12 cellular contexts compared by ENCODE assay signal in genomic region chr10:3036155-3036554, GRCh38. TPM values are rescaled to one million over a fixed set of nuclear protein-coding genes. Genes with fewer than 3 reads are reported as not detected.
DNase-seq lines count a peak whose midpoint lies in the region; ATAC-seq and TF ChIP-seq lines count a peak whose summit lies in the region.
"Had no signal": no experiment of that assay in that cellular context is flagged by ENCODE, and none has a peak within 500 bp of the region (broad histone marks: within the 10 kb centered on the region; RNA-seq: fewer than 3 reads in every experiment).

No MANE protein-coding gene starts in this region.

- no peak overlapping the region for H3K9ac ChIP-seq in SK-N-SH

- H3K9me2 ChIP-seq in SK-N-SH: no peaks in the 10 kb centered on the region

- no peak overlapping the region for H3K27ac ChIP-seq in SK-N-SH (ENCODE audit: low read depth in 2 of 2, low read length in 1 of 2)
- H3K27ac ChIP-seq in transverse colon: no peak overlapping the region
- H3K27ac ChIP-seq: breast epithelium, heart left ventricle had no signal

- DNase-seq in T-helper 17 cell: no peak
- no peak for DNase-seq in G401 (ENCODE audit: low spot score)
- DNase-seq in SK-N-SH: no peak
- no peak for DNase-seq in 8988T
- DNase-seq in transverse colon: no peak
- DNase-seq: EL, heart left ventricle had no signal

- POLR2A ChIA-PET in SK-N-SH (lab: Yijun Ruan, JAX): no interaction called here

- TF ChIP-seq EP300 in SK-N-SH (IDR thresholded peaks at IDR 0.05; ENCODE audit: borderline replicate concordance in 1 of 2, low read depth in 1 of 2, low read length in 1 of 2) (no peak), transverse colon (IDR thresholded peaks at IDR 0.05; ENCODE audit: low read depth) (no peak)

- no peaks in the 10 kb centered on the region; the same call in 1 of the 2 replicates for H3K27me3 ChIP-seq in SK-N-SH (ENCODE audit: insufficient read depth)
- H3K27me3 ChIP-seq in transverse colon: no peaks in the 10 kb centered on the region
- H3K27me3 ChIP-seq: breast epithelium had no signal

- intact Hi-C loops in transverse colon (cut with DNase I; ENCODE audit: low total_unique reads): no loop called here

- H3K4me1 ChIP-seq in SK-N-SH (ENCODE audit: control insufficient read depth in 1 of 2, insufficient read depth in 2 of 2, low read depth in 1 of 2, low read length in 1 of 2): no peaks in the 10 kb centered on the region
- H3K4me1 ChIP-seq in transverse colon: no peaks in the 10 kb centered on the region
- H3K4me1 ChIP-seq: breast epithelium had no signal

- in situ Hi-C loops in G401 (cut with HindIII; ENCODE audit: low sequenced_read_pairs): no loop called here
- in situ Hi-C loops in transverse colon (cut with MboI; ENCODE audit: low pct_ligation_motif_present in 1 of 4, low pct_unique_long_range_greater_than_20kb in 1 of 4, low sequenced_read_pairs in 3 of 4): loop anchor here in 1 of 4 donors (25.0 kb wide), 1 partner anchor 99 kb away; no protein-coding TSS in a partner anchor

- ATAC-seq in GM18508 (IDR thresholded peaks at IDR 0.05; ENCODE audit: insufficient read depth, unreplicated experiment) (peak; percentile 94), GM21390 (IDR thresholded peaks at IDR 0.05; ENCODE audit: unreplicated experiment) (peak; percentile 99), HG03135 (IDR thresholded peaks at IDR 0.05; ENCODE audit: unreplicated experiment) (peak; percentile 97), T-helper 17 cell (peak; percentile 36)

- H3K36me3 ChIP-seq in SK-N-SH (replicated peaks in 1 of 2; ENCODE audit: control insufficient read depth in 1 of 2, insufficient read depth in 2 of 2, low read length in 1 of 2): no peaks in the 10 kb centered on the region
- H3K36me3 ChIP-seq in transverse colon: no peaks in the 10 kb centered on the region
- H3K36me3 ChIP-seq: breast epithelium, heart left ventricle had no signal

- H3K4me1 Mint-ChIP-seq in T-helper 17 cell: peaks cover 3% of the 10 kb centered on the region
- H3K4me1 Mint-ChIP-seq: nephron had no signal

- H3K79me2 ChIP-seq in SK-N-SH (ENCODE audit: insufficient read depth): no peaks in the 10 kb centered on the region

- H3K9me3 ChIP-seq in T-helper 17 cell (ENCODE audit: control insufficient read depth, low read length, poor library complexity, severe bottlenecking) (no peaks in the 10 kb centered on the region), SK-N-SH (no peaks in the 10 kb centered on the region), transverse colon (no peaks in the 10 kb centered on the region)
- H3K9me3 ChIP-seq: breast epithelium, heart left ventricle had no signal

- H4K20me1 ChIP-seq in SK-N-SH (ENCODE audit: insufficient read depth): no peaks in the 10 kb centered on the region

- H3K4me3 Mint-ChIP-seq in T-helper 17 cell: no peak overlapping the region
- H3K4me3 Mint-ChIP-seq: nephron had no signal

- no peak for TF ChIP-seq RAD21 in SK-N-SH (IDR thresholded peaks at IDR 0.05; ENCODE audit: low read length)

- no peaks in the 10 kb centered on the region for H3F3A ChIP-seq in SK-N-SH (replicated peaks; ENCODE audit: insufficient read depth)

- peaks cover 2% of the 10 kb centered on the region for H3K36me3 Mint-ChIP-seq in T-helper 17 cell (ENCODE audit: low read depth)

- no peak overlapping the region for H3K27ac Mint-ChIP-seq in T-helper 17 cell
- H3K27ac Mint-ChIP-seq: nephron had no signal

- H3K4me2 ChIP-seq in SK-N-SH: no peak overlapping the region

- CTCF ChIA-PET in SK-N-SH (lab: Yijun Ruan, JAX): interaction anchor here (1.5 to 1.6 kb wide), 2 partner anchors 104 to 108 kb away, joined by 5 read pairs; no protein-coding TSS in a partner anchor

- TF ChIP-seq CTCF in SK-N-SH (IDR thresholded peaks at IDR 0.05) (no peak), transverse colon (IDR thresholded peaks at IDR 0.05) (no peak)

- no peak overlapping the region for H2AFZ ChIP-seq in SK-N-SH (ENCODE audit: low read depth)

- H3K4me3 ChIP-seq in SK-N-SH (ENCODE audit: low read depth in 2 of 2, low read length in 1 of 2) (no peak overlapping the region), transverse colon (no peak overlapping the region)
- H3K4me3 ChIP-seq: breast epithelium, heart left ventricle had no signal

- peaks cover 54% of the 10 kb centered on the region for H3K27me3 Mint-ChIP-seq in T-helper 17 cell

- no peak for TF ChIP-seq POLR2A in transverse colon (IDR thresholded peaks at IDR 0.05)

- 51% methylated on average over 6 of the region's 6 CpGs for WGBS in SK-N-SH (ENCODE audit: low lambda C conversion rate)
- WGBS in transverse colon (ENCODE audit: low coverage in 1 of 2), 2 donors: 38 to 55% methylated on average over 6 of the region's 6 CpGs

TF ChIP-seq in SK-N-SH, 30 proteins besides CTCF, POLR2A, EP300 and RAD21:
- TF ChIP-seq EZH2phosphoT487 (IDR thresholded peaks at IDR 0.05; ENCODE audit: borderline replicate concordance, low read depth) (no peak), MXI1 (IDR thresholded peaks at IDR 0.05; ENCODE audit: low read depth, low read length) (no peak), RXRA (IDR thresholded peaks at IDR 0.05; ENCODE audit: borderline replicate concordance, low read depth) (no peak), RFX5 (IDR thresholded peaks at IDR 0.05; ENCODE audit: low read length) (no peak), USF1 (IDR thresholded peaks at IDR 0.05; ENCODE audit: borderline replicate concordance, low read depth) (no peak), NFIC (IDR thresholded peaks at IDR 0.05; ENCODE audit: borderline replicate concordance) (no peak), TCF12 (IDR thresholded peaks at IDR 0.05) (no peak), TAF1 (IDR thresholded peaks at IDR 0.05; ENCODE audit: borderline replicate concordance, low read depth, low read length) (no peak), FOXJ3 (CRISPR knock-in tag; IDR thresholded peaks at IDR 0.05) (no peak)
- TF ChIP-seq, protein P1, sequence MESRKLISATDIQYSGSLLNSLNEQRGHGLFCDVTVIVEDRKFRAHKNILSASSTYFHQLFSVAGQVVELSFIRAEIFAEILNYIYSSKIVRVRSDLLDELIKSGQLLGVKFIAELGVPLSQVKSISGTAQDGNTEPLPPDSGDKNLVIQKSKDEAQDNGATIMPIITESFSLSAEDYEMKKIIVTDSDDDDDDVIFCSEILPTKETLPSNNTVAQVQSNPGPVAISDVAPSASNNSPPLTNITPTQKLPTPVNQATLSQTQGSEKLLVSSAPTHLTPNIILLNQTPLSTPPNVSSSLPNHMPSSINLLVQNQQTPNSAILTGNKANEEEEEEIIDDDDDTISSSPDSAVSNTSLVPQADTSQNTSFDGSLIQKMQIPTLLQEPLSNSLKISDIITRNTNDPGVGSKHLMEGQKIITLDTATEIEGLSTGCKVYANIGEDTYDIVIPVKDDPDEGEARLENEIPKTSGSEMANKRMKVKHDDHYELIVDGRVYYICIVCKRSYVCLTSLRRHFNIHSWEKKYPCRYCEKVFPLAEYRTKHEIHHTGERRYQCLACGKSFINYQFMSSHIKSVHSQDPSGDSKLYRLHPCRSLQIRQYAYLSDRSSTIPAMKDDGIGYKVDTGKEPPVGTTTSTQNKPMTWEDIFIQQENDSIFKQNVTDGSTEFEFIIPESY (IDR thresholded peaks at IDR 0.05; ENCODE audit: borderline replicate concordance, low read depth): no peak

RNA-seq across cellular contexts. Expression of gene PFKP, which starts 31.2 kb away (rescaled TPM):
- total RNA-seq in T-helper 17 cell (100 to 1,000 TPM in 1 of 2 donors, 10 to 100 TPM in 1; 76.9 to 106 TPM), transverse colon (10 to 100 TPM; 53.9 to 93.9 (median 66.2) TPM)
- 200 and 222 TPM in 2 replicates for total RNA-seq in G401 (2014; rRNA removed; shearing (Covaris generic))
- polyA plus RNA-seq in SK-N-SH (2012; rRNA removed): 143 and 175 TPM in 2 replicates
- 87.4 and 114 TPM in 2 replicates for polyA plus RNA-seq in SK-N-SH (2012; cell fraction: cytosol; rRNA removed)
- polyA plus RNA-seq in SK-N-SH (2012; cell fraction: nucleus; rRNA removed): 193 and 198 TPM in 2 replicates

Comparison
In these comparisons a context has a peak if more than half of its experiments do, and no peak if none do; other contexts are left out.
1. ATAC-seq: peak in every context shown above with its lines; median percentile 99 in GM21390; 97 in HG03135; 94 in GM18508; 36 in T-helper 17 cell.